In the genomic region with DNA sequence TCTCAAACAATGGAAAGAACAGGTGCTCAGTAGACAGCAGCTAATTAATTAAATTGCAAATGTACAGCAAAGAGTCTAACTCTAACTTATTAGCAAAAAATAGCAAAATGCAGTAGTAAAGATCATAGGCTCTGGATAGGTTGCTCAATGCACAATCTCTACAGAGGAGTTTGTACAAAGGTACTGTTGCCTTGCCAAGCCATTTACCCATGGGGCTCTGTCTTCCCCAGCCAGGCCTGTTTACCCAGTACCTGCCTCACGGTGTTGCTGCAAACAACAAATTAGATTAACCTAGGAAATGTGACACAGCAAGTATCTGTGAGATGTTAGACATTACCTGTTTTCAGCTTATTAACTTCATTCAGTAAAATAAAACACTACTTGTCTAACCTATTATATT, we compare ENCODE assay signal across 28 cellular contexts.
"Had no signal": no experiment of that assay in that cellular context is flagged by ENCODE, and none has a peak within 500 bp of the region (broad histone marks: within the 10 kb centered on the region; RNA-seq: fewer than 3 reads in every experiment).

No MANE protein-coding gene starts in this region.

- ATAC-seq: activated CD8-positive, alpha-beta memory T cell treated with anti-CD3 and anti-CD28 coated beads, Interleukin-2, amount 10 ng/mL, durations not matched to agents 7 days and 5 days; activated naive CD8-positive, alpha-beta T cell treated with anti-CD3 and anti-CD28 coated beads, Interleukin-2, amount 50 U/mL, for 24 hours; K562 had no signal

- H3K27ac ChIP-seq: WERI-Rb-1 had no signal

- H3K4me3 ChIP-seq: K562 had no signal

- DNase-seq: activated CD4-positive, alpha-beta memory T cell treated with anti-CD3 and anti-CD28 coated beads, Interleukin-2, amount 10 ng/mL, durations not matched to agents 7 days and 5 days; activated CD4-positive, alpha-beta T cell treated with anti-CD3 and anti-CD28 coated beads for 1 hour; activated CD4-positive, alpha-beta T cell treated with anti-CD3 and anti-CD28 coated beads for 48 hours; activated CD4-positive, CD25-positive, alpha-beta regulatory T cell; activated CD8-positive, alpha-beta memory T cell treated with anti-CD3 and anti-CD28 coated beads for 24 hours; activated CD8-positive, alpha-beta memory T cell treated with anti-CD3 and anti-CD28 coated beads, Interleukin-2, amount 10 ng/mL, durations not matched to agents 7 days and 5 days; activated CD8-positive, alpha-beta memory T cell treated with anti-CD3 and anti-CD28 coated beads, Interleukin-2, amount 50 U/mL, for 48 hours; activated effector memory CD4-positive, alpha-beta T cell treated with Interleukin-2 at 50 U/mL for 16 hours; activated naive CD4-positive, alpha-beta T cell treated with anti-CD3 and anti-CD28 coated beads, Interleukin-2, amount 10 ng/mL, durations not matched to agents 7 days and 5 days; activated naive CD8-positive, alpha-beta T cell treated with anti-CD3 and anti-CD28 coated beads, Interleukin-2, amount 50 U/mL, for 24 hours; activated T-cell treated with anti-CD3 and anti-CD28 coated beads, Interleukin-2, amount 50 U/mL, for 48 hours; anterior cingulate cortex; cerebellar nuclear complex; NCI-H1048; NCI-H1105 treated with DMSO at 0.1 percent for 48 hours; NCI-H1436; NCI-H1694; NCI-H1930; NCI-H345; NCI-H526; NCI-H774; Right ventricle myocardium superior; SW 1271; T-helper 1 cell; T-helper 2 cell; T-helper 9 cell; WERI-Rb-1 had no signal

- H3K36me3 ChIP-seq: WERI-Rb-1 had no signal
